In the genomic region with DNA sequence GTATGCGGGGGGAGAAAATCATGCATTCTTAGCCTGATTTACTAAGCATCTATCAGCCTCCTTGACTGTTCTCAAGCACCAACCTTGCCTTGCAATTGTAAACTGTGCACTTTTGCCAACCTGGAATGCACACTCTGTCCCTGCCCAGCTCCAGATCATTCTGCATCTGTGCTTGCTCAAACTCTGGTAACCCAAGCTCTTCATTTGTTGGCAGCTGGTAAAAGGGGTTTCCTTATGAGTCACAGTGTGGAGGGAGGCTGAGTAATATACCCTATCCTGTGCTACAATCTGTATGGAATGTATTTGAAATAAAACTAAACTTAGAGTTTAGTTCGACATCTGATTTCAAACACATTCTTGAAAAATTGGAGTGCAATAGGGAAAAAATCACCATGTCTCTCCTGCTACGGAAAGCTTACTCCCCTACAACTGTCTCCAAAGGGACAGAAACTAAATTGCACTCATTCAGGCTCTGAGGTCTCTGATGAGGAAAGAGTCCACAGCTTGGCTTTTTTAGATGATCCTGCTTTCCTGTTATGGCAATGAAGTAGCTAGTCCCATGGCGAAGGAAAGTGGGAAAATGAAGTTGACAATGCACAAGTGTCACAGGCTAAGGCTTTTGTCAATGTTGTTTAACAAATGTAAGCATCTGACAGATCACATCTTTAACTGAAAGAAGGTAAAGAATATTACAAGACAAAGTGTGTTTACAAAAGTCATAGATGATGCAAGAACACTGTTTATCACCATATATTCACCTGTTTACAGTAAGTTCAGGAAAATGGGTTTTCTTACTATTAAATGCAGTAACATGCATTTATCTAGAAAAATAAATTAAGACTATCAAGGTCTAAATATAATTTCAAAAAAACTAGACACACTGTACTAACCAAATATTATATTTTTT, we compare ENCODE assay signal across 7 cellular contexts.
DNase-seq lines count a peak whose midpoint lies in the region; ATAC-seq and TF ChIP-seq lines count a peak whose summit lies in the region.

No MANE protein-coding gene starts in this region.

- no peak overlapping the region for H3K27ac Mint-ChIP-seq in activated T-helper 17 cell treated with anti-CD3 and anti-CD28 coated beads, Interleukin-2, amount 50 U/mL, for 72 hours

- H3K9me3 Mint-ChIP-seq in activated T-helper 17 cell treated with anti-CD3 and anti-CD28 coated beads, Interleukin-2, amount 50 U/mL, for 72 hours, result no peaks in the 10 kb centered on the region

- no peaks in the 10 kb centered on the region for H3K9me3 ChIP-seq in HEK293 (ENCODE audit: control insufficient read depth, insufficient read depth, low read depth, low read length)
- no peaks in the 10 kb centered on the region for H3K9me3 ChIP-seq in thoracic aorta

- DNase-seq in iPS-NIHi11 (ENCODE audit: low spot score) (peak; percentile 34), thoracic aorta (ENCODE audit: low spot score) (peak; percentile 46), NCI-H146 treated with DMSO at 0.1 percent for 48 hours (lab: John Stamatoyannopoulos, UW; ENCODE audit: unreplicated experiment) (no peak), DMS114 treated with DMSO at 0.1 percent for 48 hours (lab: John Stamatoyannopoulos, UW; ENCODE audit: unreplicated experiment) (no peak), NCI-H1436 (lab: John Stamatoyannopoulos, UW) (no peak)

- H3K27me3 ChIP-seq in thoracic aorta (replicated peaks; ENCODE audit: insufficient read depth), result no peaks in the 10 kb centered on the region

- CTCF ChIA-PET in HEK293 (lab: Yijun Ruan, JAX), result interaction anchor here (0.7 to 1.1 kb wide), 6 partner anchors 12 to 1231 kb away, joined by 3 to 5 read pairs (median 3); no protein-coding TSS in a partner anchor

- H3K4me3 Mint-ChIP-seq in activated T-helper 17 cell treated with anti-CD3 and anti-CD28 coated beads, Interleukin-2, amount 50 U/mL, for 72 hours, result no peak overlapping the region

- H3K4me3 ChIP-seq in HEK293 (ENCODE audit: low read depth, low read length), result no peak overlapping the region
- peak overlapping the region; percentile 61 for H3K4me3 ChIP-seq in thoracic aorta

- TF ChIP-seq CTCF in HEK293 (tag by site-specific recombination; IDR thresholded peaks at IDR 0.05), result no peak
- no peak for TF ChIP-seq CTCF in thoracic aorta (IDR thresholded peaks at IDR 0.05)

- POLR2A ChIA-PET in HEK293 (lab: Yijun Ruan, JAX), result no interaction called here

- no peaks in the 10 kb centered on the region for H3K4me1 ChIP-seq in HEK293 (ENCODE audit: control insufficient read depth, insufficient read depth, low read length)
- peaks cover 22 to 46% of the 10 kb centered on the region in 2 donors for H3K4me1 ChIP-seq in thoracic aorta (ENCODE audit: control insufficient read depth in 1 of 2, low read depth in 2 of 2)

- peak; percentile 69 for ATAC-seq in activated T-helper 17 cell treated with anti-CD3 and anti-CD28 coated beads, Interleukin-2, amount 50 U/mL, for 72 hours (replicated peaks)
- peak; percentile 98 for ATAC-seq in thoracic aorta (ENCODE audit: insufficient number of reproducible peaks, low FRiP score, low read depth)

- peaks cover 33% of the 10 kb centered on the region for H3K27me3 Mint-ChIP-seq in activated T-helper 17 cell treated with anti-CD3 and anti-CD28 coated beads, Interleukin-2, amount 50 U/mL, for 72 hours

- H3K4me1 Mint-ChIP-seq in activated T-helper 17 cell treated with anti-CD3 and anti-CD28 coated beads, Interleukin-2, amount 50 U/mL, for 72 hours, result no peaks in the 10 kb centered on the region

- H3K36me3 ChIP-seq in HEK293 (ENCODE audit: control insufficient read depth in 2 of 2, insufficient read depth in 1 of 2, low read length in 2 of 2), result no peaks in the 10 kb centered on the region
- H3K36me3 ChIP-seq in thoracic aorta, result no peaks in the 10 kb centered on the region

- H3K27ac ChIP-seq in HEK293 (ENCODE audit: extremely low read depth, low read depth, low read length), result no peak overlapping the region
- H3K27ac ChIP-seq in thoracic aorta, result peak overlapping the region; percentile 79 to 80

- H3K36me3 Mint-ChIP-seq in activated T-helper 17 cell treated with anti-CD3 and anti-CD28 coated beads, Interleukin-2, amount 50 U/mL, for 72 hours (ENCODE audit: low read depth), result no peaks in the 10 kb centered on the region

TF ChIP-seq in HEK293, 187 proteins besides CTCF, POLR2A, EP300 and RAD21:
- TF ChIP-seq ZBTB17 (tag by site-specific recombination; IDR thresholded peaks at IDR 0.05) (0 out of 2 replicates have a peak, but pooled peaks have one; percentile 9), ZSCAN30 (tag by site-specific recombination; IDR thresholded peaks at IDR 0.05) (no peak)

Comparison
In these comparisons a context has a peak if more than half of its experiments do, and no peak if none do; other contexts are left out.
1. DNase-seq: peak in iPS-NIHi11 (single experiment) and thoracic aorta (single experiment); none in NCI-H146 treated with DMSO at 0.1 percent for 48 hours (single experiment), DMS114 treated with DMSO at 0.1 percent for 48 hours (single experiment) and NCI-H1436 (single experiment).